In genomic region chr2:217261452-217261851, GRCh38 we compare ENCODE assay signal across 1 cellular context.
TF ChIP-seq lines count a peak whose summit lies in the region.

No MANE protein-coding gene starts in this region.

TF ChIP-seq in endothelial cell of umbilical vein, 7 proteins besides CTCF, POLR2A, EP300 and RAD21:
- TF ChIP-seq GATA2 (IDR thresholded peaks at IDR 0.05; ENCODE audit: insufficient read depth, insufficient read length, low read depth, low read length) (peak; percentile 77), MYC (IDR thresholded peaks at IDR 0.05; ENCODE audit: low read depth, low read length) (no peak), FOS (IDR thresholded peaks at IDR 0.05; ENCODE audit: borderline replicate concordance, insufficient read depth, low read length) (peak; percentile 56), POLR2AphosphoS5 (IDR thresholded peaks at IDR 0.05; ENCODE audit: insufficient read depth, low read depth, low read length) (peak; percentile 66), MAX (IDR thresholded peaks at IDR 0.05; ENCODE audit: insufficient read depth, insufficient read length) (no peak), EZH2 (IDR thresholded peaks at IDR 0.05; ENCODE audit: borderline replicate concordance, low read depth, low read length, severe bottlenecking) (no peak)
